8 cellular contexts compared by ENCODE assay signal in the genomic region with DNA sequence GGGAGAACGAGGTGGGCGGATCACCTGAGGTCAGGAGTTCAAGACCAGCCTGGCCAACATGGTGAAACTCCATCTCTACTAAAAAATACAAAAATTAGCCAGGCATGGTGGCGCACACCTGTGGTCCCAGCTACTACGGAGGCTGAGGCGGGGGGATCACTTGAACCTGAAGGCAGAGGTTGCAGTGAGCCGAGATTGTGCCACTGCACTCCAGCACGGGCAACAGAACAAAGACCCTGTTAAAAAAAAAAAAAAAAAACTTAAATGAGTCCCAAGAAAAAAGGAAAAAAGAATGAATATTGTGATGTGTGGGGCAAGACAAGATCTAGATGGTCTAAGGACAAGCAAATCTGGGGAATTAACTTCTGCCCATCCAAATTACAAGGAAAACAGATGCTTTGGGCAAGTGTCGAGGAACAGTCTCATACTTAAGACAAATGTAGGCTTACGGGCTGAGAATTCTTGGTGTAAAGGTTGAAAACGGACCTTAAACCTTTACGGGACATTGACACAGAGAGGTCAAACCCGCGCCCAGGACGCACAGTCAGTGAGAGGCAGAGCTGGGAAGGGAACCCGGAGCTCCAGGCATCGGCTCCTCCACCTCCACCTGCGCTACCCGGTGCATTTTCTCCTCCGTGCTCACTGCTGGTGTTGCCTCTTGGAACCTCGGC. TPM values are rescaled to one million over a fixed set of nuclear protein-coding genes. Genes with fewer than 3 reads are reported as not detected.
DNase-seq lines count a peak whose midpoint lies in the region; ATAC-seq and TF ChIP-seq lines count a peak whose summit lies in the region.

No MANE protein-coding gene starts in this region.

- peaks cover 6 to 15% (median 8%) of the 10 kb centered on the region in 4 donors for H3K4me1 ChIP-seq in transverse colon

- peak overlapping the region in 2 of 4 donors; percentile 77 to 94 for H3K27ac ChIP-seq in transverse colon

- H3K9me3 ChIP-seq in transverse colon = no peaks in the 10 kb centered on the region

- intact Hi-C loops in transverse colon (cut with DNase I; ENCODE audit: low total_unique reads) = no loop called here

- ATAC-seq in GM18498 (IDR thresholded peaks at IDR 0.05; ENCODE audit: unreplicated experiment) (peak; percentile 3), HG02973 (IDR thresholded peaks at IDR 0.05; ENCODE audit: unreplicated experiment) (peak; percentile 10)
- ATAC-seq in activated naive CD4-positive, alpha-beta T cell treated with anti-CD3 and anti-CD28 coated beads, Interleukin-2, amount 50 U/mL, for 72 hours = peak; percentile 15 to 27

- in situ Hi-C loops in transverse colon (cut with MboI; ENCODE audit: low pct_ligation_motif_present in 1 of 4, low pct_unique_long_range_greater_than_20kb in 1 of 4, low sequenced_read_pairs in 3 of 4) = no loop called here

- no peak for TF ChIP-seq EP300 in transverse colon (IDR thresholded peaks at IDR 0.05; ENCODE audit: low read depth)

- H3K36me3 Mint-ChIP-seq in activated naive CD4-positive, alpha-beta T cell treated with anti-CD3 and anti-CD28 coated beads, Interleukin-2, amount 50 U/mL, for 72 hours = no peaks in the 10 kb centered on the region

- no peaks in the 10 kb centered on the region for H3K36me3 ChIP-seq in kidney epithelial cell (ENCODE audit: control insufficient read depth, insufficient read depth, low read length)
- H3K36me3 ChIP-seq in transverse colon = peaks cover 0 to 7% (median 0%) of the 10 kb centered on the region in 4 donors

- TF ChIP-seq POLR2A in transverse colon (IDR thresholded peaks at IDR 0.05) = no peak

- H3K9me3 Mint-ChIP-seq in activated naive CD4-positive, alpha-beta T cell treated with anti-CD3 and anti-CD28 coated beads, Interleukin-2, amount 50 U/mL, for 72 hours = no peaks in the 10 kb centered on the region

- H3K27ac Mint-ChIP-seq in activated naive CD4-positive, alpha-beta T cell treated with anti-CD3 and anti-CD28 coated beads, Interleukin-2, amount 50 U/mL, for 72 hours = peak overlapping the region in 1 of 2 donors; percentile 83

- peak overlapping the region; percentile 91 for H3K4me3 ChIP-seq in kidney epithelial cell (ENCODE audit: low read depth, low read length)
- peak overlapping the region; percentile 3 to 99 (median 94) for H3K4me3 ChIP-seq in transverse colon

- H3K27me3 ChIP-seq in kidney epithelial cell (ENCODE audit: control insufficient read depth, insufficient read depth, low read length) = no peaks in the 10 kb centered on the region
- H3K27me3 ChIP-seq in transverse colon = no peaks in the 10 kb centered on the region

- WGBS in transverse colon (ENCODE audit: low coverage in 1 of 2), 2 donors = 32 to 34% methylated on average over 4 to 20 of the region's 20 CpGs

- no peak for TF ChIP-seq CTCF in kidney epithelial cell (IDR thresholded peaks at IDR 0.05; ENCODE audit: insufficient read depth, low read length, poor library complexity, severe bottlenecking)
- no peak for TF ChIP-seq CTCF in transverse colon (IDR thresholded peaks at IDR 0.05)

- no peak for DNase-seq in activated naive CD4-positive, alpha-beta T cell treated with anti-CD3 and anti-CD28 coated beads, Interleukin-2, amount 50 U/mL, for 72 hours (ENCODE audit: low spot score in 2 of 2)
- DNase-seq in kidney epithelial cell (ENCODE audit: low read depth) (no peak), transverse colon (no peak), AG08396 (ENCODE audit: low spot score) (no peak), activated gamma-delta T cell (lab: John Stamatoyannopoulos, UW) (no peak), kidney glomerular epithelial cell (lab: John Stamatoyannopoulos, UW) (no peak)

RNA-seq across cellular contexts. Expression of a gene that starts 0.7 kb away (rescaled TPM):
- 1 to 10 TPM; 6.4 to 7.7 TPM for total RNA-seq in activated naive CD4-positive, alpha-beta T cell treated with anti-CD3 and anti-CD28 coated beads, Interleukin-2, amount 50 U/mL, for 72 hours
- total RNA-seq in kidney epithelial cell (7.2 and 12.3 TPM in 2 replicates), transverse colon (10 to 100 TPM in 3 of 4 donors, 1 to 10 TPM in 1; 9.4 to 27.5 (median 24.5) TPM)

RNA-seq across cellular contexts. Expression of a gene that starts 9.9 kb away (rescaled TPM):
- total RNA-seq in activated naive CD4-positive, alpha-beta T cell treated with anti-CD3 and anti-CD28 coated beads, Interleukin-2, amount 50 U/mL, for 72 hours = 1 to 10 TPM; 4.8 to 5.0 TPM
- total RNA-seq in kidney epithelial cell (10.8 and 13.1 TPM in 2 replicates), transverse colon (10 to 100 TPM in 3 of 4 donors, 1 to 10 TPM in 1; 2.8 to 54.6 (median 18.1) TPM)

RNA-seq across cellular contexts. Expression of a gene that starts 14.8 kb away (rescaled TPM):
- total RNA-seq in activated naive CD4-positive, alpha-beta T cell treated with anti-CD3 and anti-CD28 coated beads, Interleukin-2, amount 50 U/mL, for 72 hours = 1 to 10 TPM; 5.7 to 7.9 TPM
- total RNA-seq in kidney epithelial cell (5.0 and 5.8 TPM in 2 replicates), transverse colon (10 to 100 TPM in 1 of 4 donors, 1 to 10 TPM in 3; 3.0 to 10.6 (median 6.3) TPM)

RNA-seq across cellular contexts. Expression of a gene that starts 26.3 kb away (rescaled TPM):
- 1 to 10 TPM; 3.1 to 3.4 TPM for total RNA-seq in activated naive CD4-positive, alpha-beta T cell treated with anti-CD3 and anti-CD28 coated beads, Interleukin-2, amount 50 U/mL, for 72 hours
- 4.2 and 4.8 TPM in 2 replicates for total RNA-seq in kidney epithelial cell
- 1 to 10 TPM; 3.0 to 5.1 (median 3.5) TPM for total RNA-seq in transverse colon

RNA-seq across cellular contexts. Expression of a gene that starts 45.6 kb away (rescaled TPM):
- 10 to 100 TPM; 10.2 to 21.4 TPM for total RNA-seq in activated naive CD4-positive, alpha-beta T cell treated with anti-CD3 and anti-CD28 coated beads, Interleukin-2, amount 50 U/mL, for 72 hours
- total RNA-seq in kidney epithelial cell (9.2 and 14.1 TPM in 2 replicates), transverse colon (1 to 10 TPM in 3 of 4 donors, not detected in 1; 3.3 to 5.0 (median 4.4) TPM)
